12 cellular contexts compared by ENCODE assay signal in genomic region chr17:18442093-18442492, GRCh38. TPM values are rescaled to one million over a fixed set of nuclear protein-coding genes. Genes with fewer than 3 reads are reported as not detected.
DNase-seq lines count a peak whose midpoint lies in the region; ATAC-seq and TF ChIP-seq lines count a peak whose summit lies in the region.
"Not testable (repeated sequence)": the region's sequence is repeated elsewhere in the genome, so short reads cannot be mapped to it uniquely, and the experiment has no call there.
"Had no signal": no experiment of that assay in that cellular context is flagged by ENCODE, and none has a peak within 500 bp of the region (broad histone marks: within the 10 kb centered on the region; RNA-seq: fewer than 3 reads in every experiment).

No MANE protein-coding gene starts in this region.

- H3K27me3 Mint-ChIP-seq in T-cell; activated CD8-positive, alpha-beta memory T cell treated with anti-CD3 and anti-CD28 coated beads, Interleukin-2, amount 10 ng/mL, durations not matched to agents 7 days and 5 days; activated naive CD8-positive, alpha-beta T cell treated with anti-CD3 and anti-CD28 coated beads, Interleukin-2, amount 10 ng/mL, durations not matched to agents 7 days and 5 days; nephron progenitor cell (ENCODE audit: low read depth, poor library complexity): not testable (repeated sequence)

- H3K4me1 Mint-ChIP-seq in T-cell; activated CD8-positive, alpha-beta memory T cell treated with anti-CD3 and anti-CD28 coated beads, Interleukin-2, amount 10 ng/mL, durations not matched to agents 7 days and 5 days; activated naive CD8-positive, alpha-beta T cell treated with anti-CD3 and anti-CD28 coated beads, Interleukin-2, amount 10 ng/mL, durations not matched to agents 7 days and 5 days; nephron progenitor cell: not testable (repeated sequence)

- H3K4me1 ChIP-seq in thyroid gland, result not testable (repeated sequence)

- TF ChIP-seq CTCF in GM10248 (IDR thresholded peaks at IDR 0.05; ENCODE audit: control extremely low read depth, extremely low read depth, low read depth, missing control alignments), result peak; percentile 18
- TF ChIP-seq CTCF in nephron progenitor cell (IDR thresholded peaks at IDR 0.05); thyroid gland (IDR thresholded peaks at IDR 0.05): not testable (repeated sequence)

- not testable (repeated sequence) for DNase-seq in GM10248 (ENCODE audit: extremely low spot score)
- DNase-seq in T-cell, result peak in 27 of 34 experiments; percentile 3 to 67 (median 28)
- peak; percentile 51 for DNase-seq in activated CD8-positive, alpha-beta memory T cell treated with anti-CD3 and anti-CD28 coated beads, Interleukin-2, amount 10 ng/mL, durations not matched to agents 7 days and 5 days
- DNase-seq in activated naive CD8-positive, alpha-beta T cell treated with anti-CD3 and anti-CD28 coated beads, Interleukin-2, amount 10 ng/mL, durations not matched to agents 7 days and 5 days, result peak; percentile 55
- peak in 33 of 42 donors; percentile 4 to 78 (median 44) for DNase-seq in head of caudate nucleus
- DNase-seq in nephron progenitor cell, result peak; percentile 74
- DNase-seq in stimulated activated CD4-positive, alpha-beta T cell treated with anti-CD3 and anti-CD28 coated beads, Interleukin-4, amount 100 ng/mL, for 24 hours, result peak; percentile 47
- DNase-seq in thyroid gland, result peak; percentile 41 to 49

- WGBS in thyroid gland, 2 donors, result no CpG with 5 or more reads among the region's 9 CpGs

- H3K36me3 Mint-ChIP-seq in T-cell; activated CD8-positive, alpha-beta memory T cell treated with anti-CD3 and anti-CD28 coated beads, Interleukin-2, amount 10 ng/mL, durations not matched to agents 7 days and 5 days; activated naive CD8-positive, alpha-beta T cell treated with anti-CD3 and anti-CD28 coated beads, Interleukin-2, amount 10 ng/mL, durations not matched to agents 7 days and 5 days; nephron progenitor cell (ENCODE audit: low read depth): not testable (repeated sequence)

- POLR2A ChIA-PET in GM10248 (lab: Yijun Ruan, JAX); T-cell (lab: Charles Lee); activated naive CD8-positive, alpha-beta T cell treated with anti-CD3 and anti-CD28 coated beads, Interleukin-2, amount 10 ng/mL, durations not matched to agents 7 days and 5 days (lab: Charles Lee): not testable (repeated sequence)

- not testable (repeated sequence) for H3K36me3 ChIP-seq in thyroid gland

- not testable (repeated sequence) for H3K4me3 Mint-ChIP-seq in T-cell; activated CD8-positive, alpha-beta memory T cell treated with anti-CD3 and anti-CD28 coated beads, Interleukin-2, amount 10 ng/mL, durations not matched to agents 7 days and 5 days; activated naive CD8-positive, alpha-beta T cell treated with anti-CD3 and anti-CD28 coated beads, Interleukin-2, amount 10 ng/mL, durations not matched to agents 7 days and 5 days; nephron progenitor cell

- not testable (repeated sequence) for H3K9me3 Mint-ChIP-seq in T-cell; activated CD8-positive, alpha-beta memory T cell treated with anti-CD3 and anti-CD28 coated beads, Interleukin-2, amount 10 ng/mL, durations not matched to agents 7 days and 5 days (ENCODE audit: low read depth); activated naive CD8-positive, alpha-beta T cell treated with anti-CD3 and anti-CD28 coated beads, Interleukin-2, amount 10 ng/mL, durations not matched to agents 7 days and 5 days; nephron progenitor cell

- ATAC-seq in T-cell (replicated peaks in 1 of 4), result peak in 1 of 4 experiments; percentile 76
- ATAC-seq in activated CD8-positive, alpha-beta memory T cell treated with anti-CD3 and anti-CD28 coated beads, Interleukin-2, amount 10 ng/mL, durations not matched to agents 7 days and 5 days; activated naive CD8-positive, alpha-beta T cell treated with anti-CD3 and anti-CD28 coated beads, Interleukin-2, amount 10 ng/mL, durations not matched to agents 7 days and 5 days (ENCODE audit: low read depth): not testable (repeated sequence)

- not testable (repeated sequence) for H3K9me3 ChIP-seq in thyroid gland

- not testable (repeated sequence) for TF ChIP-seq POLR2A in thyroid gland (IDR thresholded peaks at IDR 0.05)

- H3K27ac Mint-ChIP-seq in T-cell; activated CD8-positive, alpha-beta memory T cell treated with anti-CD3 and anti-CD28 coated beads, Interleukin-2, amount 10 ng/mL, durations not matched to agents 7 days and 5 days; activated naive CD8-positive, alpha-beta T cell treated with anti-CD3 and anti-CD28 coated beads, Interleukin-2, amount 10 ng/mL, durations not matched to agents 7 days and 5 days; nephron progenitor cell: not testable (repeated sequence)

- H3K27ac ChIP-seq in thyroid gland, result not testable (repeated sequence)

- not testable (repeated sequence) for H3K27me3 ChIP-seq in thyroid gland

- H3K4me3 ChIP-seq in thyroid gland (replicated peaks in 1 of 3), result not testable (repeated sequence)

- intact Hi-C loops in head of caudate nucleus (cut with DNase I); thyroid gland (cut with DNase I): not testable (repeated sequence)

- CTCF ChIA-PET in GM10248 (lab: Yijun Ruan, JAX); T-cell (lab: Charles Lee); activated CD8-positive, alpha-beta memory T cell treated with anti-CD3 and anti-CD28 coated beads, Interleukin-2, amount 10 ng/mL, durations not matched to agents 7 days and 5 days (lab: Charles Lee): not testable (repeated sequence)

RNA-seq across cellular contexts. Expression of gene LGALS9C, which starts 34.5 kb away (rescaled TPM):
- total RNA-seq in T-cell, result under 1 TPM in 3 of 5 donors, not detected in 2; 0.19 to 0.59 (median 0.54) TPM
- 10 to 100 TPM in 1 of 2 experiments, 1 to 10 TPM in 1; 1.1 to 10.7 TPM for total RNA-seq in activated CD8-positive, alpha-beta memory T cell treated with anti-CD3 and anti-CD28 coated beads, Interleukin-2, amount 10 ng/mL, durations not matched to agents 7 days and 5 days
- total RNA-seq in activated naive CD8-positive, alpha-beta T cell treated with anti-CD3 and anti-CD28 coated beads, Interleukin-2, amount 10 ng/mL, durations not matched to agents 7 days and 5 days, result 1 to 10 TPM; 5.9 to 6.5 TPM
- total RNA-seq in thyroid gland, result not detected
- total RNA-seq: GM23248, K562, mesenteric fat pad, posterior vena cava had no signal
